ENCODE assay signal across 8 cellular contexts in the genomic region with DNA sequence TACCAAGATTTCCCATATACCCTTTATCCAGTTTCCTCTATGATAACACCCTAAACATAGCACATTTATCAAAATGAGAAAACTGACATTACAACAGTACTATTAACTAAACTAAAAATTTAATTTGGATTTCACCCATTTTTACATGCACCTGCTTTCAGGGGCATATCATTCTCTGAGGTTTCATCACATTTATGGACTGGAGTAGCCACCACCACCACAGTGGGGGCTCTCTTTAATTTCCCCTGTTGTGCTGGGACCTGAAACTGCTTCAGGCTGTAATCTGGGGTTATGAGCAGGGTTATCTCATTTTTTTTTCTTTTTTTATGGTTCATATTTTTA.
"Had no signal": no experiment of that assay in that cellular context is flagged by ENCODE, and none has a peak within 500 bp of the region (broad histone marks: within the 10 kb centered on the region; RNA-seq: fewer than 3 reads in every experiment).

No MANE protein-coding gene starts in this region.

- H3K27ac ChIP-seq: HL-60, KMS-11 had no signal

- H3K4me1 Mint-ChIP-seq: IgD-negative memory B cell had no signal

- H3K27me3 Mint-ChIP-seq: IgD-negative memory B cell had no signal

- H3K9ac ChIP-seq: KMS-11 had no signal

- ATAC-seq: HepG2 had no signal

- H3K4me3 Mint-ChIP-seq: IgD-negative memory B cell had no signal

- FAIRE-seq: HepG2, HTR-8/SVneo had no signal

- DNase-seq: IMR-90, KBM-7, KG1 had no signal

- H3K4me2 ChIP-seq: KMS-11 had no signal
